ENCODE assay signal across 1 cellular context in the genomic region with DNA sequence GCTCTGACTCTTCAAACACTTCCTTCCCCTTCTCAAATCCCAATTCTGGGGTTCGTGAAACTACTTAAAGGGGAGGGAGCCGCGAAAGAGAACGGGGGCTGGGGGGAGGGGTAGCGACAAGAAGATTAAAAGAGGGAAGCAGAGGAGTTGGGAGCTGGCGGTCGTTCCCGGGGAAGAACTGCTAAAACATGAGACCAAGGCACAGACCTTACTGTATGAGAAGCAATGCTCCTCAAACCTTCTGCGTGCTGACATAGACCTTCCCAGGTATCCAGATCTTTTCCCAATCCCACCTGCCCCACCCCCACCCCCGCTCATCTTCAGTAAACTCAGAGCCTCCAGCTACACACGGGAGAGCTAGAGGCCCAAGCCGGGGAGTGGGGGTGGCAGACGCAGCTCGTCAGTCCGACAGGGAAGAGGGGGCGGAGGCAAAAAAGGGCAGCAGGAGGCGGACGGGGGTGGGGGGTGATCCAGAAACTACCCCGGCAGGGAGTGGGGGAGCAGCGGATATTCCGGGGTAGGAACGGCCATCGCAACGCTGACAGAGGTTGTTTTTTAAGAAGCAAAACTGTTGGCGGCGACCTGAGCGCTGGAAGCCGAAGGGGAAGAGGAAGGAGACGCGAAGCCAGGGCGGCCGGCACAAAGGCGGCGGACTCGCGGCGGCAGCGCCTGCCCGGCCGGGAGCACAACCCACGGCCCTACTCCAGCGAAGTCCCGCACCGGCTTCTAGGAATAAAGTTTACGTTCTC.
TF ChIP-seq lines count a peak whose summit lies in the region.

No MANE protein-coding gene starts in this region.

TF ChIP-seq in SK-N-SH, 30 proteins besides CTCF, POLR2A, EP300 and RAD21 (continued from another document):
- TF ChIP-seq, protein P1, sequence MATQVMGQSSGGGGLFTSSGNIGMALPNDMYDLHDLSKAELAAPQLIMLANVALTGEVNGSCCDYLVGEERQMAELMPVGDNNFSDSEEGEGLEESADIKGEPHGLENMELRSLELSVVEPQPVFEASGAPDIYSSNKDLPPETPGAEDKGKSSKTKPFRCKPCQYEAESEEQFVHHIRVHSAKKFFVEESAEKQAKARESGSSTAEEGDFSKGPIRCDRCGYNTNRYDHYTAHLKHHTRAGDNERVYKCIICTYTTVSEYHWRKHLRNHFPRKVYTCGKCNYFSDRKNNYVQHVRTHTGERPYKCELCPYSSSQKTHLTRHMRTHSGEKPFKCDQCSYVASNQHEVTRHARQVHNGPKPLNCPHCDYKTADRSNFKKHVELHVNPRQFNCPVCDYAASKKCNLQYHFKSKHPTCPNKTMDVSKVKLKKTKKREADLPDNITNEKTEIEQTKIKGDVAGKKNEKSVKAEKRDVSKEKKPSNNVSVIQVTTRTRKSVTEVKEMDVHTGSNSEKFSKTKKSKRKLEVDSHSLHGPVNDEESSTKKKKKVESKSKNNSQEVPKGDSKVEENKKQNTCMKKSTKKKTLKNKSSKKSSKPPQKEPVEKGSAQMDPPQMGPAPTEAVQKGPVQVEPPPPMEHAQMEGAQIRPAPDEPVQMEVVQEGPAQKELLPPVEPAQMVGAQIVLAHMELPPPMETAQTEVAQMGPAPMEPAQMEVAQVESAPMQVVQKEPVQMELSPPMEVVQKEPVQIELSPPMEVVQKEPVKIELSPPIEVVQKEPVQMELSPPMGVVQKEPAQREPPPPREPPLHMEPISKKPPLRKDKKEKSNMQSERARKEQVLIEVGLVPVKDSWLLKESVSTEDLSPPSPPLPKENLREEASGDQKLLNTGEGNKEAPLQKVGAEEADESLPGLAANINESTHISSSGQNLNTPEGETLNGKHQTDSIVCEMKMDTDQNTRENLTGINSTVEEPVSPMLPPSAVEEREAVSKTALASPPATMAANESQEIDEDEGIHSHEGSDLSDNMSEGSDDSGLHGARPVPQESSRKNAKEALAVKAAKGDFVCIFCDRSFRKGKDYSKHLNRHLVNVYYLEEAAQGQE (IDR thresholded peaks at IDR 0.05; ENCODE audit: low read depth, low read length), result no peak
- no peak for TF ChIP-seq FOXM1 (IDR thresholded peaks at IDR 0.05; ENCODE audit: low read depth)
- TF ChIP-seq FOSL2 (IDR thresholded peaks at IDR 0.05; ENCODE audit: borderline replicate concordance, low read depth), result no peak
- TF ChIP-seq MXI1 (IDR thresholded peaks at IDR 0.05; ENCODE audit: low read depth, low read length), result peak; percentile 12; the same call in 1 of the 2 replicates
- TF ChIP-seq PBX3 (IDR thresholded peaks at IDR 0.05), result peak; percentile 53
- no peak for TF ChIP-seq USF2 (IDR thresholded peaks at IDR 0.05; ENCODE audit: borderline replicate concordance, low read depth, low read length)
- no peak for TF ChIP-seq ZBTB33 (IDR thresholded peaks at IDR 0.05; ENCODE audit: borderline replicate concordance, low read depth)
- TF ChIP-seq FOXJ3 (CRISPR knock-in tag; IDR thresholded peaks at IDR 0.05), result no peak
- no peak for TF ChIP-seq RFX5 (IDR thresholded peaks at IDR 0.05; ENCODE audit: low read length)
